In genomic region chr1:191306916-191307315, GRCh38 we compare ENCODE assay signal across 8 cellular contexts.
"Had no signal": no experiment of that assay in that cellular context is flagged by ENCODE, and none has a peak within 500 bp of the region (broad histone marks: within the 10 kb centered on the region; RNA-seq: fewer than 3 reads in every experiment).

No MANE protein-coding gene starts in this region.

- H3K27ac ChIP-seq: HL-60, KMS-11 had no signal

- H3K36me3 Mint-ChIP-seq: IgD-negative memory B cell had no signal

- H2AFZ ChIP-seq: GM23338 had no signal

- H3K4me2 ChIP-seq: GM23338, KMS-11 had no signal

- H3K27ac Mint-ChIP-seq: GM23338, H9, IgD-negative memory B cell had no signal

- ATAC-seq: GM23338, HepG2 had no signal

- H3K4me1 Mint-ChIP-seq: GM23338, H9, IgD-negative memory B cell had no signal

- H3K4me3 ChIP-seq: GM23338 had no signal

- H3K9ac ChIP-seq: KMS-11 had no signal

- DNase-seq: H9, HCEC 1CT, KBM-7 had no signal

- H3K27me3 Mint-ChIP-seq: IgD-negative memory B cell had no signal

- H3K4me3 Mint-ChIP-seq: GM23338, H9, IgD-negative memory B cell had no signal
